Comparison of ENCODE assay signal across 12 cellular contexts in genomic region chr3:148786159-148786558, GRCh38. TPM values are rescaled to one million over a fixed set of nuclear protein-coding genes. Genes with fewer than 3 reads are reported as not detected.
DNase-seq lines count a peak whose midpoint lies in the region; ATAC-seq lines count a peak whose summit lies in the region.
"Not testable (repeated sequence)": the region's sequence is repeated elsewhere in the genome, so short reads cannot be mapped to it uniquely, and the experiment has no call there.
"Had no signal": no experiment of that assay in that cellular context is flagged by ENCODE, and none has a peak within 500 bp of the region (broad histone marks: within the 10 kb centered on the region; RNA-seq: fewer than 3 reads in every experiment).

No MANE protein-coding gene starts in this region.

- intact Hi-C loops in Right ventricle myocardium inferior (cut with DNase I): not testable (repeated sequence)

- DNase-seq in Right ventricle myocardium inferior (ENCODE audit: missing footprints): peak; percentile 58

- not testable (repeated sequence) for ATAC-seq in Right ventricle myocardium inferior

RNA-seq across cellular contexts. Expression of gene CPB1, which starts 41.5 kb away (rescaled TPM):
- total RNA-seq in Right ventricle myocardium inferior: not detected
- total RNA-seq: A172; A673; B cell; Caco-2; Calu3; CD4-positive, alpha-beta memory T cell; CD4-positive, alpha-beta T cell; CD4-positive, CD25-positive, alpha-beta regulatory T cell; CD8-positive, alpha-beta memory T cell; CD8-positive, alpha-beta T cell; Daoy had no signal
